14 cellular contexts compared by ENCODE assay signal in the genomic region with DNA sequence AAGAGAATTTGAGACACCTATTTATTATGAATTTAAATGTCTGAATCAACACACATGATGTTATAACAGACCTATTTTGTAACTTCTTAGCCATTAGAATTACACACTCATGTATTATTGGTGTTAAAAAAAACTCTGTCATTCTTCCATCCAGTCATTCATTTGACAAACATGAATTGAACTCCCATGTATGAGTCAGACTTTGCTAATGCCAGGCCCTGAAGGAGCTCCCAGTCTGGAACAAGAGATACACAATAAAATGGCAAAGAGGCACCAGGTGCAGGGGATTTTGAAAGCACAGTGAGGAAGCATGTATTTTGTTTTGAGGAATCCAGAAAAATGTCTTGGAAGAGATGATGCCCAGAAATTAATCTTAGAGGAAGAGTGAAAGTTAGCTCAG.
A peak's percentile ranks its signal among the peaks of the same experiment; 100 is the strongest.
DNase-seq lines count a peak whose midpoint lies in the region; ATAC-seq, FAIRE-seq and TF ChIP-seq lines count a peak whose summit lies in the region.
"Had no signal": no experiment of that assay in that cellular context is flagged by ENCODE, and none has a peak within 500 bp of the region (broad histone marks: within the 10 kb centered on the region; RNA-seq: fewer than 3 reads in every experiment).

No MANE protein-coding gene starts in this region.

- peak overlapping the region; percentile 72 to 87 for H3K27ac ChIP-seq in A549
- H3K27ac ChIP-seq in Panc1 (ENCODE audit: low read length): no peak overlapping the region
- H3K27ac ChIP-seq: SK-N-MC had no signal

- H3K4me1 ChIP-seq in A549 (peaks cover 41% of the 10 kb centered on the region), Panc1 (ENCODE audit: control insufficient read depth, insufficient read depth, low read length) (peaks cover 7% of the 10 kb centered on the region)

- peak in 1 of 2 experiments; percentile 12; a peak in 1 of 5 replicates for TF ChIP-seq EP300 in A549 (IDR thresholded peaks at IDR 0.05)

- BruUV-seq in Panc1 (replicated peaks; lab: Mats Ljungman, UMichigan): no TSS peak

- intact Hi-C loops in Panc1 (cut with micrococcal nuclease; ENCODE audit: unreplicated experiment): no loop called here
- intact Hi-C loops in sciatic nerve (cut with DNase I): no loop called here

- CTCF ChIA-PET in A549 (lab: Yijun Ruan, JAX) (no interaction called here), Panc1 (lab: Charles Lee) (interaction anchor here (0.6 kb wide), 1 partner anchor 401 kb away, joined by 3 read pairs; no protein-coding TSS in a partner anchor)

- TF ChIP-seq RAD21 in A549 (conservative IDR thresholded peaks at IDR 0.05 in 1 of 2, IDR thresholded peaks at IDR 0.05 in 1 of 2): no peak

- H3K9me3 ChIP-seq in A549 (no peaks in the 10 kb centered on the region), Panc1 (ENCODE audit: control insufficient read depth, insufficient read depth, low read depth, low read length) (no peaks in the 10 kb centered on the region)

- FAIRE-seq in A549 (lab: Jason Lieb, UNC): no peak
- FAIRE-seq: colon had no signal

- ATAC-seq in A549: peak; percentile 45 to 78; a peak in 3 of 6 replicates
- ATAC-seq in Panc1: peak; percentile 76
- ATAC-seq in sciatic nerve: no peak
- no peak for ATAC-seq in HG02885 (IDR thresholded peaks at IDR 0.05; ENCODE audit: poor library complexity, unreplicated experiment)

- H3K36me3 ChIP-seq in Panc1 (ENCODE audit: control insufficient read depth, insufficient read depth, low read length): no peaks in the 10 kb centered on the region

- H3K4me2 ChIP-seq in A549: peak overlapping the region; percentile 62

- H3K27me3 ChIP-seq in Panc1 (ENCODE audit: control insufficient read depth, insufficient read depth, low read length): no peaks in the 10 kb centered on the region

- in situ Hi-C loops in Panc1 (cut with HindIII; ENCODE audit: low pct_unique_long_range_greater_than_20kb, low sequenced_read_pairs): no loop called here

- POLR2A ChIA-PET in A549 (lab: Yijun Ruan, JAX): interaction anchor here (0.7 to 0.8 kb wide), 2 partner anchors 244 to 442 kb away, joined by 3 to 4 read pairs; partner anchors contain the start of gene KDM6A
- POLR2A ChIA-PET in Panc1 (lab: Charles Lee): no interaction called here

- H3K4me3 ChIP-seq in A549 (no peak overlapping the region), Panc1 (ENCODE audit: low read depth in 2 of 2, low read length in 2 of 2) (no peak overlapping the region), fibroblast of pulmonary artery (replicated peaks; ENCODE audit: low read depth, low read length) (no peak overlapping the region)
- H3K4me3 ChIP-seq: SK-N-MC had no signal

- no peak for TF ChIP-seq CTCF in A549 (IDR thresholded peaks at IDR 0.05)
- TF ChIP-seq CTCF in Panc1 (IDR thresholded peaks at IDR 0.05): no peak
- TF ChIP-seq CTCF in fibroblast of pulmonary artery (IDR thresholded peaks at IDR 0.05; ENCODE audit: low read length, missing control alignments): no peak

- no peak for TF ChIP-seq POLR2A in A549 (IDR thresholded peaks at IDR 0.05; ENCODE audit: low read length)

- DNase-seq in A549 (ENCODE audit: low read depth in 1 of 2, low spot score in 1 of 2) (peak; percentile 55 to 59), HCEC 1CT (peak; percentile 46), Panc1 (ENCODE audit: low read depth, low spot score) (no peak), fibroblast of pulmonary artery (ENCODE audit: low read depth) (peak; percentile 14), sciatic nerve (ENCODE audit: low spot score) (no peak)
- no peak for DNase-seq in stimulated activated CD4-positive, alpha-beta T cell treated with anti-CD3 and anti-CD28 coated beads, Interleukin-12 subunit alpha, Interleukin-12 subunit beta, amount 100 ng/mL, for 4 hours
- DNase-seq in activated CD4-positive, CD25-positive, alpha-beta regulatory T cell treated with anti-CD3 and anti-CD28 coated beads, Interleukin-2, amount 50 U/mL, for 72 hours: no peak
- DNase-seq: immature natural killer cell; NCI-H1048; NCI-H774; stimulated activated naive CD4-positive, alpha-beta T cell had no signal

TF ChIP-seq in A549, 52 proteins besides CTCF, POLR2A, EP300 and RAD21:
- no peak for TF ChIP-seq RCOR1 (IDR thresholded peaks at IDR 0.05; ENCODE audit: low read depth, low read length)
- TF ChIP-seq, protein P1, sequence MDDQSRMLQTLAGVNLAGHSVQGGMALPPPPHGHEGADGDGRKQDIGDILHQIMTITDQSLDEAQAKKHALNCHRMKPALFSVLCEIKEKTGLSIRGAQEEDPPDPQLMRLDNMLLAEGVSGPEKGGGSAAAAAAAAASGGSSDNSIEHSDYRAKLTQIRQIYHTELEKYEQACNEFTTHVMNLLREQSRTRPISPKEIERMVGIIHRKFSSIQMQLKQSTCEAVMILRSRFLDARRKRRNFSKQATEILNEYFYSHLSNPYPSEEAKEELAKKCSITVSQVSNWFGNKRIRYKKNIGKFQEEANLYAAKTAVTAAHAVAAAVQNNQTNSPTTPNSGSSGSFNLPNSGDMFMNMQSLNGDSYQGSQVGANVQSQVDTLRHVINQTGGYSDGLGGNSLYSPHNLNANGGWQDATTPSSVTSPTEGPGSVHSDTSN (IDR thresholded peaks at IDR 0.05): no peak
- TF ChIP-seq RFX5 (IDR thresholded peaks at IDR 0.05): no peak
- no peak for TF ChIP-seq MYC (IDR thresholded peaks at IDR 0.05; ENCODE audit: borderline replicate concordance, low read length)
- TF ChIP-seq FOSL2 (IDR thresholded peaks at IDR 0.05): peak; percentile 56; the same call in 1 of the 2 replicates
- TF ChIP-seq FOSL2 (CRISPR knock-in tag; IDR thresholded peaks at IDR 0.05): peak; percentile 71
- no peak for TF ChIP-seq JUN (IDR thresholded peaks at IDR 0.05)
- 0 out of 4 replicates have a peak, but pooled peaks of 1 of the 2 experiments have one; percentile 10 for TF ChIP-seq CEBPB (IDR thresholded peaks at IDR 0.05)
- no peak for TF ChIP-seq HOXB5 (CRISPR knock-in tag; IDR thresholded peaks at IDR 0.05)
- TF ChIP-seq, protein P2, sequence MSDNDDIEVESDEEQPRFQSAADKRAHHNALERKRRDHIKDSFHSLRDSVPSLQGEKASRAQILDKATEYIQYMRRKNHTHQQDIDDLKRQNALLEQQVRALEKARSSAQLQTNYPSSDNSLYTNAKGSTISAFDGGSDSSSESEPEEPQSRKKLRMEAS (IDR thresholded peaks at IDR 0.05): peak; percentile 26; the same call in 1 of the 2 replicates
- TF ChIP-seq JUNB (IDR thresholded peaks at IDR 0.05): peak; percentile 57; the same call in 1 of the 2 replicates
- no peak for TF ChIP-seq FOXS1 (CRISPR knock-in tag; IDR thresholded peaks at IDR 0.05)
- TF ChIP-seq ESRRA (IDR thresholded peaks at IDR 0.05; ENCODE audit: borderline replicate concordance, low read length): no peak
- TF ChIP-seq POLR2AphosphoS2 (conservative IDR thresholded peaks at IDR 0.05; ENCODE audit: low read length): no peak
TF ChIP-seq in A549: peak in this region for 4.

Comparison
In these comparisons a context has a peak if more than half of its experiments do, and no peak if none do; other contexts are left out.
1. ATAC-seq: peak in A549 (2 of 2) and Panc1 (single experiment); none in sciatic nerve (single experiment) and HG02885 (single experiment).
2. DNase-seq: peak in A549 (2 of 2), HCEC 1CT (single experiment) and fibroblast of pulmonary artery (single experiment); none in Panc1 (single experiment), stimulated activated CD4-positive, alpha-beta T cell treated with anti-CD3 and anti-CD28 coated beads, Interleukin-12 subunit alpha, Interleukin-12 subunit beta, amount 100 ng/mL, for 4 hours (single experiment), sciatic nerve (single experiment) and activated CD4-positive, CD25-positive, alpha-beta regulatory T cell treated with anti-CD3 and anti-CD28 coated beads, Interleukin-2, amount 50 U/mL, for 72 hours (single experiment).